Comparison of ENCODE assay signal across 23 cellular contexts in the genomic region with DNA sequence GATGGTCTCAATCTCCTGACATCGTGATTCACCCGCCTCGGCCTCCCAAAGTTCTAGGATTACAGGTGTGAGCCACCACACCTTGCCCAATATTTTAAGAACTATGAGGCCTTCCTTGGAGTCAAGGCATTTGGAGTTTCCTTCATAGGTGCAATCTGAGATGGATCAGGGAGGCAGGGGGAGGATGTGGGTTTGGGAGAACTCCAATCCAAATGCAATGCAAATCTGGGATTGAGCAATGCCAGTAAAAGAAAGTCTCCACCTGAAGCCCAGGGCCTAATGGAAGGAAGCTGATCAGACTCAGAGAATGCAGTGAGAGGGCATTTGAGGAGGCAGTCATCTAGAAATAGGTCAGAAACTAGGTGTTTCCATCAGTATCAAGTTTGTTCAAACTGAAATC. TPM values are rescaled to one million over a fixed set of nuclear protein-coding genes. Genes with fewer than 3 reads are reported as not detected.
A peak's percentile ranks its signal among the peaks of the same experiment; 100 is the strongest.
DNase-seq lines count a peak whose midpoint lies in the region; ATAC-seq and TF ChIP-seq lines count a peak whose summit lies in the region.
"Had no signal": no experiment of that assay in that cellular context is flagged by ENCODE, and none has a peak within 500 bp of the region (broad histone marks: within the 10 kb centered on the region; RNA-seq: fewer than 3 reads in every experiment).

No MANE protein-coding gene starts in this region.

- no peak overlapping the region for H2BK120ac ChIP-seq in IMR-90 (ENCODE audit: low read depth, low read length)

- no peak overlapping the region for H4K5ac ChIP-seq in IMR-90 (ENCODE audit: low read depth, low read length)

- DNase-seq in Daoy (ENCODE audit: low read depth) (peak; percentile 54), IMR-90 (peak; percentile 64), astrocyte of the hippocampus (ENCODE audit: low read depth, low spot score) (peak; percentile 51), fibroblast of villous mesenchyme (ENCODE audit: low read depth) (peak; percentile 24), NOMO-1 (lab: John Stamatoyannopoulos, UW; ENCODE audit: unreplicated experiment in 2 of 2) (no peak)
- no peak for DNase-seq in stimulated activated CD4-positive, alpha-beta T cell treated with anti-CD3 and anti-CD28 coated beads, Interleukin-4, amount 100 ng/mL, for 24 hours
- DNase-seq: activated CD4-positive, alpha-beta T cell treated with anti-CD3 and anti-CD28 coated beads for 48 hours; activated CD8-positive, alpha-beta memory T cell treated with anti-CD3 and anti-CD28 coated beads, Interleukin-2, amount 10 ng/mL, durations not matched to agents 7 days and 5 days; GDM1; H7; left colon; mesendoderm; naive B cell; NCI-H2171 treated with DMSO at 0.1 percent for 48 hours; NCI-H748 treated with DMSO at 0.1 percent for 48 hours; right lobe of liver; SJCRH30; stimulated activated naive CD4-positive, alpha-beta T cell; T-helper 1 cell had no signal

- no peaks in the 10 kb centered on the region; the same call in 1 of the 2 replicates for H3K9me1 ChIP-seq in IMR-90 (ENCODE audit: insufficient read depth, low read length)

- H3K4me1 ChIP-seq in IMR-90 (ENCODE audit: control insufficient read depth, insufficient read depth, low read length), result no peaks in the 10 kb centered on the region
- H3K4me1 ChIP-seq: right lobe of liver, SJCRH30 had no signal

- no peak overlapping the region for H3K18ac ChIP-seq in IMR-90 (ENCODE audit: low read depth, low read length)

- dilution Hi-C loops in IMR-90 (cut with HindIII; ENCODE audit: low sequenced_read_pairs, unreplicated experiment), result no loop called here

- H4K20me1 ChIP-seq in IMR-90 (ENCODE audit: insufficient read depth, low read length), result no peaks in the 10 kb centered on the region

- H2BK5ac ChIP-seq in IMR-90 (ENCODE audit: low read depth, low read length, poor library complexity, severe bottlenecking), result no peak overlapping the region

- no peak overlapping the region for H3K23ac ChIP-seq in IMR-90 (ENCODE audit: low read depth, low read length)

- no peaks in the 10 kb centered on the region for H3K79me1 ChIP-seq in IMR-90 (ENCODE audit: low read depth in 1 of 2, low read length in 2 of 2)

- no peak overlapping the region for H2AK5ac ChIP-seq in IMR-90 (ENCODE audit: low read depth, low read length)

- no peak overlapping the region for H3K14ac ChIP-seq in IMR-90 (replicated peaks; ENCODE audit: low read depth, low read length)

- intact Hi-C loops in IMR-90 (cut with micrococcal nuclease), result no loop called here

- POLR2A ChIA-PET in IMR-90 (lab: Charles Lee; ENCODE audit: unreplicated experiment), result no interaction called here

- H3K36me3 ChIP-seq in IMR-90 (ENCODE audit: control insufficient read depth, insufficient read depth, low read length), result peaks cover 2% of the 10 kb centered on the region
- H3K36me3 ChIP-seq: SJCRH30 had no signal

- no CpG with 5 or more reads among the region's 3 CpGs for WGBS in IMR-90 (ENCODE audit: extremely low coverage in 2 of 2, insufficient read length in 1 of 2), 2 experiments

- TF ChIP-seq RAD21 in IMR-90 (IDR thresholded peaks at IDR 0.05; ENCODE audit: low read length), result no peak

- no peaks in the 10 kb centered on the region for H3K27me3 ChIP-seq in IMR-90 (ENCODE audit: control insufficient read depth, insufficient read depth, low read length)
- H3K27me3 ChIP-seq: right lobe of liver, SJCRH30 had no signal

- CTCF ChIA-PET in IMR-90 (lab: Yijun Ruan, JAX), result no interaction called here

- H2AK9ac ChIP-seq in IMR-90 (replicated peaks; ENCODE audit: low read depth, low read length, poor library complexity), result no peak overlapping the region

- no peak overlapping the region for H3K56ac ChIP-seq in IMR-90 (ENCODE audit: extremely low read depth, insufficient read depth, low read length)

- in situ Hi-C loops in IMR-90 (cut with MboI; ENCODE audit: low sequenced_read_pairs), result no loop called here

- H3K4me3 ChIP-seq in IMR-90 (ENCODE audit: insufficient read depth, low read depth, low read length), result no peak overlapping the region
- no peak overlapping the region for H3K4me3 ChIP-seq in fibroblast of villous mesenchyme (ENCODE audit: low read depth, low read length)
- H3K4me3 ChIP-seq: GM12878, right lobe of liver, SJCRH30 had no signal

- no peak overlapping the region for H2AFZ ChIP-seq in IMR-90 (replicated peaks; ENCODE audit: low read length, poor library complexity)

- no peak overlapping the region for H4K8ac ChIP-seq in IMR-90 (ENCODE audit: low read depth in 2 of 2, low read length in 2 of 2)

- no peak for ATAC-seq in IMR-90 (ENCODE audit: low read depth)
- no peak for ATAC-seq in GM21390 (IDR thresholded peaks at IDR 0.05; ENCODE audit: unreplicated experiment)
- ATAC-seq in activated CD4-positive, CD25-positive, alpha-beta regulatory T cell treated with anti-CD3 and anti-CD28 coated beads, Interleukin-2, amount 50 U/mL, for 24 hours, result no peak
- ATAC-seq: activated CD8-positive, alpha-beta memory T cell treated with anti-CD3 and anti-CD28 coated beads, Interleukin-2, amount 10 ng/mL, durations not matched to agents 7 days and 5 days; GM12878; left colon; right lobe of liver had no signal

- H3K9me3 ChIP-seq in IMR-90 (ENCODE audit: control insufficient read depth, insufficient read depth, low read length), result no peaks in the 10 kb centered on the region
- H3K9me3 ChIP-seq: right lobe of liver, SJCRH30 had no signal

- H3K4me2 ChIP-seq in IMR-90 (ENCODE audit: low read depth, low read length), result no peak overlapping the region

- H3K4ac ChIP-seq in IMR-90 (ENCODE audit: low read depth, low read length), result no peak overlapping the region

- no peak overlapping the region for H4K91ac ChIP-seq in IMR-90 (ENCODE audit: insufficient read depth, low read depth, low read length)

- BruUV-seq in IMR-90 (replicated peaks; lab: Mats Ljungman, UMichigan), result no TSS peak

- no peak overlapping the region for H3K27ac ChIP-seq in IMR-90 (ENCODE audit: insufficient read depth, low read length)
- H3K27ac ChIP-seq: C4-2B, right lobe of liver, SJCRH30 had no signal

- H2BK20ac ChIP-seq in IMR-90 (ENCODE audit: low read depth, low read length), result no peak overlapping the region

- no peak overlapping the region for H3K9ac ChIP-seq in IMR-90 (ENCODE audit: low read depth, low read length)

- TF ChIP-seq POLR2A in IMR-90 (IDR thresholded peaks at IDR 0.05; ENCODE audit: low read depth, low read length), result no peak

- TF ChIP-seq CTCF in IMR-90 (conservative IDR thresholded peaks at IDR 0.05; ENCODE audit: low read depth, low read length) (no peak), fibroblast of villous mesenchyme (IDR thresholded peaks at IDR 0.05; ENCODE audit: insufficient read depth, low read depth, low read length) (no peak)

- no peak overlapping the region for H2BK15ac ChIP-seq in IMR-90 (ENCODE audit: low read depth, low read length)

TF ChIP-seq in IMR-90, 13 proteins besides CTCF, POLR2A, EP300 and RAD21:
- TF ChIP-seq FOS (IDR thresholded peaks at IDR 0.05; ENCODE audit: low read depth, low read length) (no peak), NFE2L2 (IDR thresholded peaks at IDR 0.05; ENCODE audit: low read depth, low read length) (no peak), CEBPB (IDR thresholded peaks at IDR 0.05; ENCODE audit: low read depth, low read length) (peak; percentile 69), MXI1 (IDR thresholded peaks at IDR 0.05; ENCODE audit: borderline replicate concordance, low read depth, low read length) (no peak), MAFK (IDR thresholded peaks at IDR 0.05; ENCODE audit: low read depth, low read length) (no peak)
TF ChIP-seq in IMR-90: peak in this region for 1.

RNA-seq across cellular contexts. Expression of gene RSPH3, which starts 21.2 kb away (rescaled TPM):
- total RNA-seq in Daoy (2014; rRNA removed; shearing (Covaris generic)), result 3.0 and 5.2 TPM in 2 replicates
- 3.0 and 3.3 TPM in 2 replicates for total RNA-seq in IMR-90 (2012; rRNA removed)
- 1.5 and 1.7 TPM in 2 replicates for polyA plus RNA-seq in IMR-90 (2012; rRNA removed)
- polyA plus RNA-seq in IMR-90 (2012; cell fraction: cytosol; rRNA removed), result 1.0 TPM in 2 replicates
- 1.1 and 2.2 TPM in 2 replicates for polyA plus RNA-seq in IMR-90 (2012; cell fraction: nucleus; rRNA removed; ENCODE audit: low replicate concordance)
- total RNA-seq in fibroblast of villous mesenchyme, result 5.2 and 6.0 TPM in 2 replicates

Comparison
In these comparisons a context has a peak if more than half of its experiments do, and no peak if none do; other contexts are left out.
1. DNase-seq: peak in Daoy (single experiment), IMR-90 (single experiment), astrocyte of the hippocampus (single experiment) and fibroblast of villous mesenchyme (single experiment); none in NOMO-1 (0 of 2) and stimulated activated CD4-positive, alpha-beta T cell treated with anti-CD3 and anti-CD28 coated beads, Interleukin-4, amount 100 ng/mL, for 24 hours (single experiment).